36 cellular contexts compared by ENCODE assay signal in genomic region chr2:161677634-161678033, GRCh38. TPM values are rescaled to one million over a fixed set of nuclear protein-coding genes. Genes with fewer than 3 reads are reported as not detected.
"Had no signal": no experiment of that assay in that cellular context is flagged by ENCODE, and none has a peak within 500 bp of the region (broad histone marks: within the 10 kb centered on the region; RNA-seq: fewer than 3 reads in every experiment).

No MANE protein-coding gene starts in this region.

- H3K36me3 Mint-ChIP-seq: activated naive CD8-positive, alpha-beta T cell had no signal

- H3K9me3 Mint-ChIP-seq: activated CD4-positive, alpha-beta memory T cell treated with anti-CD3 and anti-CD28 coated beads, Interleukin-2, amount 10 ng/mL, durations not matched to agents 7 days and 5 days; activated CD4-positive, alpha-beta T cell treated with anti-CD3 and anti-CD28 coated beads, Interleukin-2, amount 10 ng/mL, durations not matched to agents 24 days and 14 days; activated naive CD8-positive, alpha-beta T cell treated with anti-CD3 and anti-CD28 coated beads, Interleukin-2, amount 50 U/mL, for 24 hours; activated T-cell treated with anti-CD3 and anti-CD28 coated beads, Interleukin-2, amount 50 U/mL, for 24 hours; activated T-cell treated with anti-CD3 and anti-CD28 coated beads, Interleukin-2, amount 50 U/mL, for 72 hours; dendritic cell treated with granulocyte-macrophage colony-stimulating factor and Interleukin-4, amounts not matched to agents 40 ng/mL and 50 ng/mL, for 4 days; T-helper 2 cell treated with Interferon-gamma antibody and Interleukin-4, amounts not matched to agents 5 μg/mL and 100 μg/mL, for 36 hours had no signal

- H3K9me3 ChIP-seq: adrenal gland, body of pancreas, esophagus squamous epithelium, gastroesophageal sphincter, heart right ventricle had no signal

- H3K36me3 ChIP-seq: adrenal gland, cardiac muscle cell, esophagus squamous epithelium, gastroesophageal sphincter, heart right ventricle had no signal

- H3K4me3 Mint-ChIP-seq: activated CD4-positive, alpha-beta memory T cell treated with anti-CD3 and anti-CD28 coated beads, Interleukin-2, amount 10 ng/mL, durations not matched to agents 7 days and 5 days; activated CD4-positive, alpha-beta T cell treated with anti-CD3 and anti-CD28 coated beads for 36 hours; activated CD4-positive, alpha-beta T cell treated with anti-CD3 and anti-CD28 coated beads, Interleukin-2, amount 10 ng/mL, durations not matched to agents 24 days and 14 days; activated naive CD8-positive, alpha-beta T cell; activated naive CD8-positive, alpha-beta T cell treated with anti-CD3 and anti-CD28 coated beads, Interleukin-2, amount 50 U/mL, for 24 hours; activated T-cell treated with anti-CD3 and anti-CD28 coated beads, Interleukin-2, amount 50 U/mL, for 24 hours; activated T-cell treated with anti-CD3 and anti-CD28 coated beads, Interleukin-2, amount 50 U/mL, for 72 hours; dendritic cell treated with granulocyte-macrophage colony-stimulating factor and Interleukin-4, amounts not matched to agents 40 ng/mL and 50 ng/mL, for 4 days; T-helper 17 cell; T-helper 2 cell treated with Interferon-gamma antibody and Interleukin-4, amounts not matched to agents 5 μg/mL and 100 μg/mL, for 36 hours had no signal

- H3K4me3 ChIP-seq: adrenal gland, body of pancreas, cardiac muscle cell, coronary artery, dorsolateral prefrontal cortex, esophagus squamous epithelium, gastroesophageal sphincter, heart right ventricle had no signal

- H3K27me3 Mint-ChIP-seq: activated CD4-positive, alpha-beta memory T cell treated with anti-CD3 and anti-CD28 coated beads, Interleukin-2, amount 10 ng/mL, durations not matched to agents 7 days and 5 days; dendritic cell treated with granulocyte-macrophage colony-stimulating factor and Interleukin-4, amounts not matched to agents 40 ng/mL and 50 ng/mL, for 4 days had no signal

- H3K27ac ChIP-seq: adrenal gland, body of pancreas, cardiac muscle cell, coronary artery, dorsolateral prefrontal cortex, epithelial cell of prostate, esophagus squamous epithelium, gastroesophageal sphincter, heart right ventricle had no signal

- DNase-seq: activated CD4-positive, alpha-beta memory T cell treated with anti-CD3 and anti-CD28 coated beads, Interleukin-2, amount 10 ng/mL, durations not matched to agents 7 days and 5 days; activated CD4-positive, alpha-beta T cell treated with anti-CD3 and anti-CD28 coated beads for 36 hours; activated CD4-positive, alpha-beta T cell treated with anti-CD3 and anti-CD28 coated beads, Interleukin-2, amount 10 ng/mL, durations not matched to agents 24 days and 14 days; activated CD4-positive, CD25-positive, alpha-beta regulatory T cell; activated CD4-positive, CD25-positive, alpha-beta regulatory T cell treated with anti-CD3 and anti-CD28 coated beads, Interleukin-2, amount 50 U/mL, for 72 hours; activated CD8-positive, alpha-beta memory T cell treated with anti-CD3 and anti-CD28 coated beads, Interleukin-2, amount 50 U/mL, for 48 hours; activated effector memory CD4-positive, alpha-beta T cell treated with Interleukin-2 at 50 U/mL for 16 hours; activated gamma-delta T cell treated with Interleukin-2 at 50 U/mL for 16 hours; activated naive CD4-positive, alpha-beta T cell treated with anti-CD3 and anti-CD28 coated beads, Interleukin-2, amount 50 U/mL, for 16 hours; activated naive CD4-positive, alpha-beta T cell treated with Interleukin-2 at 50 U/mL for 16 hours; activated naive CD8-positive, alpha-beta T cell treated with anti-CD3 and anti-CD28 coated beads, Interleukin-2, amount 50 U/mL, for 24 hours; activated T-cell treated with anti-CD3 and anti-CD28 coated beads for 4 hours; activated T-cell treated with anti-CD3 and anti-CD28 coated beads, Interleukin-2, amount 50 U/mL, for 24 hours; activated T-cell treated with anti-CD3 and anti-CD28 coated beads, Interleukin-2, amount 50 U/mL, for 72 hours; adrenal gland; amygdala; aorta; body of pancreas; central memory CD4-positive, alpha-beta T cell; dorsolateral prefrontal cortex; effector memory CD4-positive, alpha-beta T cell; esophagus squamous epithelium; foreskin melanocyte; heart right ventricle; T-helper 1 cell; T-helper 17 cell; T1000 had no signal

- H3K27me3 ChIP-seq: adrenal gland, body of pancreas, cardiac muscle cell, dorsolateral prefrontal cortex, esophagus squamous epithelium, gastroesophageal sphincter, heart right ventricle had no signal

- H3K4me1 Mint-ChIP-seq: activated CD4-positive, alpha-beta memory T cell treated with anti-CD3 and anti-CD28 coated beads, Interleukin-2, amount 10 ng/mL, durations not matched to agents 7 days and 5 days; activated CD4-positive, alpha-beta T cell treated with anti-CD3 and anti-CD28 coated beads for 36 hours; activated CD4-positive, alpha-beta T cell treated with anti-CD3 and anti-CD28 coated beads, Interleukin-2, amount 10 ng/mL, durations not matched to agents 24 days and 14 days; activated naive CD8-positive, alpha-beta T cell treated with anti-CD3 and anti-CD28 coated beads, Interleukin-2, amount 50 U/mL, for 24 hours; T-helper 17 cell had no signal

- ATAC-seq: activated CD4-positive, alpha-beta T cell treated with anti-CD3 and anti-CD28 coated beads for 36 hours; activated naive CD8-positive, alpha-beta T cell treated with anti-CD3 and anti-CD28 coated beads, Interleukin-2, amount 50 U/mL, for 24 hours; body of pancreas; gastroesophageal sphincter; heart right ventricle; T-helper 17 cell had no signal

- H3K27ac Mint-ChIP-seq: activated CD4-positive, alpha-beta memory T cell treated with anti-CD3 and anti-CD28 coated beads, Interleukin-2, amount 10 ng/mL, durations not matched to agents 7 days and 5 days; activated CD4-positive, alpha-beta T cell treated with anti-CD3 and anti-CD28 coated beads for 36 hours; activated CD4-positive, alpha-beta T cell treated with anti-CD3 and anti-CD28 coated beads, Interleukin-2, amount 10 ng/mL, durations not matched to agents 24 days and 14 days; activated naive CD8-positive, alpha-beta T cell; activated naive CD8-positive, alpha-beta T cell treated with anti-CD3 and anti-CD28 coated beads, Interleukin-2, amount 50 U/mL, for 24 hours; activated T-cell treated with anti-CD3 and anti-CD28 coated beads, Interleukin-2, amount 50 U/mL, for 24 hours; activated T-cell treated with anti-CD3 and anti-CD28 coated beads, Interleukin-2, amount 50 U/mL, for 72 hours; dendritic cell treated with granulocyte-macrophage colony-stimulating factor and Interleukin-4, amounts not matched to agents 40 ng/mL and 50 ng/mL, for 4 days; T-helper 17 cell; T-helper 2 cell treated with Interferon-gamma antibody and Interleukin-4, amounts not matched to agents 5 μg/mL and 100 μg/mL, for 36 hours had no signal

- H3K4me1 ChIP-seq: adrenal gland, body of pancreas, esophagus squamous epithelium, gastroesophageal sphincter, heart right ventricle had no signal

RNA-seq across cellular contexts. Expression of gene SLC4A10, which starts 53.4 kb away (rescaled TPM):
- total RNA-seq: cardiac muscle cell, fibroblast of lung, fibroblast of villous mesenchyme, heart right ventricle had no signal
- polyA plus RNA-seq: cardiac muscle cell, fibroblast of lung had no signal
